In the genomic region with DNA sequence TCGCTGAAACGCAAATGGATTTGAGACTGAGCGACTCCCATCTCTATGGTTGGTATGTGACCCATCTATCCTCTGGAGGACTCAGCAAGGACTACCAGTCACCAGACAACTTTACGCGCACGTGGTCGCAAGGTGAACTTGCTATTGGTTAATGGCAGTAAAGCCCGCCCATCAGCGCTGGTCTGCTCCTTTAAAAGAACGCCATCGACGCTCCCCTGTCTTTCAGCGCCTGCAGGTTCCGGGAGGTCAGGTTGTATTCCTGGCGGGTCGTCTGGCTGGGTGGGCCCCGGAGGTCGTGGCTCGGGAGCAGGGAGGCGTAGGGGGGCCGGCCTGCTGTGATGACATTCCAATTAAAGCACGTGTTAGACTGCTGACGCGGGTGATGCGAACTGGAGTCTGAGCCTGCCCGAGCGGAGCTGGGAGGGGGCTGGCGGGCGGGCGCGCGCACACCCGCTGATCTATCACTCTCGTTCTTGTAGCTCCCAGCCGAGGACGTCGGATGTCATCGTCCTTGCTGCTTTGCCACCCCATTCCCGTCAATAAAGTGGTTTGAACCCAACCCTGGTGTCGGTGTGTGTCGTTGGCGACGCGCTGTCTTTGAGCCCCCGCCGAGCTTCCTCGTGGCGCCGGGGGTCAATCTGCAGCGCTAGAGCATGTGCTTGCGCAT, we compare ENCODE assay signal across 1 cellular context.
TF ChIP-seq lines count a peak whose summit lies in the region.

No MANE protein-coding gene starts in this region.

TF ChIP-seq in IMR-90, 13 proteins besides CTCF, POLR2A, EP300 and RAD21 (continued from another document):
- TF ChIP-seq NFE2L2 (IDR thresholded peaks at IDR 0.05; ENCODE audit: low read depth, low read length) (0 out of 2 replicates have a peak, but pooled peaks have one; percentile 7), ELK1 (IDR thresholded peaks at IDR 0.05; ENCODE audit: borderline replicate concordance, low read depth, low read length) (no peak), CHD1 (IDR thresholded peaks at IDR 0.05; ENCODE audit: low read depth, low read length) (no peak; the same call in 1 of the 2 replicates), FOS (IDR thresholded peaks at IDR 0.05; ENCODE audit: low read depth, low read length) (peak; percentile 75), MXI1 (IDR thresholded peaks at IDR 0.05; ENCODE audit: borderline replicate concordance, low read depth, low read length) (peak; percentile 79), USF2 (IDR thresholded peaks at IDR 0.05; ENCODE audit: low read depth, low read length) (peak; percentile 99)
TF ChIP-seq in IMR-90: peak in this region for 7.
